9 cellular contexts compared by ENCODE assay signal in genomic region chr13:112859817-112860190, GRCh38.
DNase-seq lines count a peak whose midpoint lies in the region; ATAC-seq and TF ChIP-seq lines count a peak whose summit lies in the region.
"Had no signal": no experiment of that assay in that cellular context is flagged by ENCODE, and none has a peak within 500 bp of the region (broad histone marks: within the 10 kb centered on the region; RNA-seq: fewer than 3 reads in every experiment).

No MANE protein-coding gene starts in this region.

- peaks cover 13% of the 10 kb centered on the region for H3K36me3 Mint-ChIP-seq in type B pancreatic cell

- intact Hi-C loops in left lung (cut with DNase I): no loop called here

- no peaks in the 10 kb centered on the region for H3K27me3 Mint-ChIP-seq in type B pancreatic cell

- no peak overlapping the region for H3K27ac Mint-ChIP-seq in type B pancreatic cell

- H3K4me1 ChIP-seq in left lung: no peaks in the 10 kb centered on the region

- H3K27ac ChIP-seq in RWPE1 (no peak overlapping the region), left lung (no peak overlapping the region)

- no peak overlapping the region for H3K4me3 ChIP-seq in left lung

- ATAC-seq in GM21825 (IDR thresholded peaks at IDR 0.05; ENCODE audit: unreplicated experiment): peak; percentile 85
- peak; percentile 39 for ATAC-seq in left lung

- no peaks in the 10 kb centered on the region for H3K9me3 ChIP-seq in left lung

- TF ChIP-seq CTCF in RWPE1 (conservative IDR thresholded peaks at IDR 0.05; ENCODE audit: low read depth): no peak
- TF ChIP-seq CTCF in left lung (IDR thresholded peaks at IDR 0.05): no peak
- TF ChIP-seq CTCF in type B pancreatic cell (conservative IDR thresholded peaks at IDR 0.05): no peak

- no peaks in the 10 kb centered on the region for H3K9me3 Mint-ChIP-seq in type B pancreatic cell

- DNase-seq in EL (peak; percentile 42), RWPE1 (ENCODE audit: low spot score) (peak; percentile 7), left lung (no peak), type B pancreatic cell (ENCODE audit: extremely low spot score, unreplicated experiment) (no peak), retina (no peak), DMS 273 (lab: John Stamatoyannopoulos, UW; ENCODE audit: unreplicated experiment) (no peak), NCI-H510A treated with DMSO at 0.1 percent for 48 hours (lab: John Stamatoyannopoulos, UW) (no peak)
- DNase-seq: T-helper 2 cell had no signal

- CTCF ChIA-PET in RWPE1 (lab: Yijun Ruan, JAX): interaction anchor here (0.9 kb wide), 1 partner anchor 224 kb away, joined by 5 read pairs; no protein-coding TSS in a partner anchor

- no peaks in the 10 kb centered on the region for H3K4me1 Mint-ChIP-seq in type B pancreatic cell (ENCODE audit: unreplicated experiment)

- H3K27me3 ChIP-seq in left lung: no peaks in the 10 kb centered on the region

- H3K4me3 Mint-ChIP-seq in type B pancreatic cell: no peak overlapping the region

- POLR2A ChIA-PET in RWPE1 (lab: Yijun Ruan, JAX; ENCODE audit: low non-redundant PET): no interaction called here

- peaks cover 5 to 80% of the 10 kb centered on the region in 2 donors for H3K36me3 ChIP-seq in left lung

Comparison
In these comparisons a context has a peak if more than half of its experiments do, and no peak if none do; other contexts are left out.
1. DNase-seq: peak in EL (single experiment) and RWPE1 (single experiment); none in left lung (0 of 2), type B pancreatic cell (single experiment), retina (single experiment), DMS 273 (single experiment) and NCI-H510A treated with DMSO at 0.1 percent for 48 hours (single experiment).